Comparison of ENCODE assay signal across 8 cellular contexts in genomic region chr4:83284161-83285021, GRCh38. TPM values are rescaled to one million over a fixed set of nuclear protein-coding genes. Genes with fewer than 3 reads are reported as not detected.
DNase-seq lines count a peak whose midpoint lies in the region; ATAC-seq and TF ChIP-seq lines count a peak whose summit lies in the region.

TSS of gene COQ2 (minus strand) at chr4:83284798. CDS start at chr4:83284764, 34 bp downstream.

- H3K27ac Mint-ChIP-seq in GM23338 = peak within 1 kb of the TSS; percentile 94
- peak within 1 kb of the TSS; percentile 98 for H3K27ac Mint-ChIP-seq in nephron progenitor cell
- H3K27ac Mint-ChIP-seq in stimulated activated naive CD8-positive, alpha-beta T cell treated with anti-CD3 and anti-CD28 coated beads, Interleukin-15, amount 100 ng/mL, for 72 hours = peak within 1 kb of the TSS; percentile 98 to 100

- DNase-seq in ELF-1 (ENCODE audit: low read depth, low spot score) (peak; percentile 96), GM23338 (ENCODE audit: low spot score) (peak; percentile 96), LHCN-M2 (ENCODE audit: low read depth) (peak; percentile 93), fibroblast of the aortic adventitia (ENCODE audit: low read depth) (peak; percentile 94), nephron progenitor cell (peak; percentile 97)
- DNase-seq in activated effector memory CD4-positive, alpha-beta T cell treated with Interleukin-2 at 50 U/mL for 16 hours = peak; percentile 89
- peak; percentile 90 to 94 for DNase-seq in stimulated activated naive CD8-positive, alpha-beta T cell treated with anti-CD3 and anti-CD28 coated beads, Interleukin-15, amount 100 ng/mL, for 72 hours

- H3K4me1 Mint-ChIP-seq in GM23338 (peaks cover 11% of the 10 kb centered on the region; the same call in 2 of the 3 replicates), nephron progenitor cell (peaks cover 38% of the 10 kb centered on the region)
- H3K4me1 Mint-ChIP-seq in stimulated activated naive CD8-positive, alpha-beta T cell treated with anti-CD3 and anti-CD28 coated beads, Interleukin-15, amount 100 ng/mL, for 72 hours = peaks cover 52% of the 10 kb centered on the region

- H3K4me2 ChIP-seq in GM23338 = peak within 1 kb of the TSS; percentile 91

- H2AFZ ChIP-seq in GM23338 = peak within 1 kb of the TSS; percentile 87

- no peaks in the 10 kb centered on the region for H3K36me3 Mint-ChIP-seq in GM23338 (ENCODE audit: low read depth)
- H3K36me3 Mint-ChIP-seq in nephron progenitor cell (ENCODE audit: low read depth) = no peaks in the 10 kb centered on the region

- TF ChIP-seq CTCF in GM23338 (conservative IDR thresholded peaks at IDR 0.05; ENCODE audit: low read depth in 2 of 2) (peak in 1 of 2 experiments; percentile 18; a peak in 1 of 4 replicates), fibroblast of the aortic adventitia (IDR thresholded peaks at IDR 0.05; ENCODE audit: insufficient read depth, low read length) (peak; percentile 20), nephron progenitor cell (IDR thresholded peaks at IDR 0.05) (no peak)

- peak within 1 kb of the TSS; percentile 40; the same call in 1 of the 2 replicates for H3K27ac ChIP-seq in GM23338 (ENCODE audit: low read depth)

- peaks cover 5% of the 10 kb centered on the region; the same call in 1 of the 2 replicates for H3K4me1 ChIP-seq in GM23338 (ENCODE audit: insufficient read depth)

- no peaks in the 10 kb centered on the region for H3K36me3 ChIP-seq in GM23338 (ENCODE audit: insufficient read depth)

- H3F3A ChIP-seq in GM23338 (replicated peaks; ENCODE audit: low read depth) = no peaks in the 10 kb centered on the region

- TF ChIP-seq POLR2A in Raji (IDR thresholded peaks at IDR 0.05; ENCODE audit: insufficient read depth, low read depth, low read length) = peak; percentile 96

- ATAC-seq in GM23338 = peak; percentile 96
- peak; percentile 91 for ATAC-seq in stimulated activated naive CD8-positive, alpha-beta T cell treated with anti-CD3 and anti-CD28 coated beads, Interleukin-15, amount 100 ng/mL, for 72 hours

- peak within 1 kb of the TSS; percentile 63 for H3K4me3 ChIP-seq in GM23338
- peak within 1 kb of the TSS; percentile 72 for H3K4me3 ChIP-seq in fibroblast of the aortic adventitia (ENCODE audit: low read depth, low read length)

- H3K9me3 Mint-ChIP-seq in GM23338 (no peaks in the 10 kb centered on the region; the same call in 2 of the 3 replicates), nephron progenitor cell (peaks cover 3% of the 10 kb centered on the region)
- no peaks in the 10 kb centered on the region for H3K9me3 Mint-ChIP-seq in stimulated activated naive CD8-positive, alpha-beta T cell treated with anti-CD3 and anti-CD28 coated beads, Interleukin-15, amount 100 ng/mL, for 72 hours

- H3K4me3 Mint-ChIP-seq in GM23338 (peak within 1 kb of the TSS; percentile 92), nephron progenitor cell (peak within 1 kb of the TSS; percentile 96)
- peak within 1 kb of the TSS; percentile 92 to 95 for H3K4me3 Mint-ChIP-seq in stimulated activated naive CD8-positive, alpha-beta T cell treated with anti-CD3 and anti-CD28 coated beads, Interleukin-15, amount 100 ng/mL, for 72 hours

- H3K9me2 ChIP-seq in GM23338 (ENCODE audit: insufficient read depth) = peaks cover 3% of the 10 kb centered on the region; the same call in 1 of the 2 replicates

- peaks cover 12% of the 10 kb centered on the region for H3K79me2 ChIP-seq in GM23338 (replicated peaks; ENCODE audit: insufficient read depth)

- H3K27me3 Mint-ChIP-seq in GM23338 (ENCODE audit: insufficient read depth, low read depth, poor library complexity) (peaks cover 9% of the 10 kb centered on the region), nephron progenitor cell (ENCODE audit: low read depth, poor library complexity) (peaks cover 13% of the 10 kb centered on the region)
- no peaks in the 10 kb centered on the region for H3K27me3 Mint-ChIP-seq in stimulated activated naive CD8-positive, alpha-beta T cell treated with anti-CD3 and anti-CD28 coated beads, Interleukin-15, amount 100 ng/mL, for 72 hours

- H4K20me1 ChIP-seq in GM23338 (replicated peaks; ENCODE audit: insufficient read depth) = peaks cover 7% of the 10 kb centered on the region; the same call in 1 of the 2 replicates

- H3K27me3 ChIP-seq in GM23338 (ENCODE audit: insufficient read depth) = peaks cover 13% of the 10 kb centered on the region

TF ChIP-seq in GM23338, 12 proteins besides CTCF, POLR2A, EP300 and RAD21:
- TF ChIP-seq CREB1 (CRISPR knock-in tag; IDR thresholded peaks at IDR 0.05; ENCODE audit: low read depth) = peak; percentile 86
- no peak for TF ChIP-seq ZNF331 (CRISPR knock-in tag; IDR thresholded peaks at IDR 0.05; ENCODE audit: low read depth)
- peak; percentile 37 for TF ChIP-seq REST (IDR thresholded peaks at IDR 0.05; ENCODE audit: unreplicated experiment)
- TF ChIP-seq ZNF114 (CRISPR knock-in tag; IDR thresholded peaks at IDR 0.05) = no peak
- TF ChIP-seq POLR2AphosphoS5 (IDR thresholded peaks at IDR 0.05; ENCODE audit: low read depth) = peak; percentile 83
- no peak for TF ChIP-seq EZH2 (IDR thresholded peaks at IDR 0.05; ENCODE audit: low read depth, unreplicated experiment)

RNA-seq across cellular contexts. Expression of gene COQ2, which starts in this region (rescaled TPM):
- total RNA-seq in GM23338 (2014; rRNA removed; shearing (Covaris generic)) = 21.1 and 28.2 TPM in 2 replicates
- 25.3 and 26.6 TPM in 2 replicates for polyA plus RNA-seq in GM23338 (2016; fragmentation: Nextera tagmentation; extraction: Ambion mirVana)
- 25.5 and 29.8 TPM in 2 replicates for total RNA-seq in LHCN-M2 (2014; rRNA removed)
- 13.7 TPM for polyA plus RNA-seq in LHCN-M2 (2012)
- total RNA-seq in fibroblast of the aortic adventitia (ENCODE audit: low replicate concordance) = 7.4 and 16.1 TPM in 2 replicates

Comparison
In these comparisons a context has a peak if more than half of its experiments do, and no peak if none do; other contexts are left out.
1. Peak in every context shown above with its lines: DNase-seq, ATAC-seq, H3K4me3 ChIP-seq and H3K27ac ChIP-seq.